Comparison of ENCODE assay signal across 1 cellular context in the genomic region with DNA sequence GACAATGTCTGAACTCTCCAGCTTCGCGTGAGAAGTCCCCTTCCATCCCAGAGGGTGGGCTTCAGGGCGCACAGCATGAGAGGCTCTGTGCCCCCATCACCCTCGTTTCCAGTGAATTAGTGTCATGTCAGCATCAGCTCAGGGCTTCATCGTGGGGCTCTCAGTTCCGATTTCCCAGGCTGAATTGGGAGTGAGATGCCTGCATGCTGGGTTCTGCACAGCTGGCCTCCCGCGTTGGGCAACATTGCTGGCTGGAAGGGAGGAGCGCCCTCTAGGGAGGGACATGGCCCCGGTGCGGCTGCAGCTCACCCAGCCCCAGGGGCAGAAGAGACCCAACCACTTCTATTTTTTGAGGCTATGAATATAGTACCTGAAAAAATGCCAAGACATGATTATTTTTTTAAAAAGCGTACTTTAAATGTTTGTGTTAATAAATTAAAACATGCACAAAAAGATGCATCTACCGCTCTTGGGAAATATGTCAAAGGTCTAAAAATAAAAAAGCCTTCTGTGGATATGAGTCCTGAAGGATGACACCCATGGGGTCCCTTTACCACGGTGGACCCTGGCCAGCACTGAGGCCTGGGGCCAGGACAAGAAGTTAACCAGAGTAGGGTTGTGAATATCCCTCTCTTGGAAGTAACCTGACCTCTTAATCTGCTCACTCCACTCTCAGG.
A peak's percentile ranks its signal among the peaks of the same experiment; 100 is the strongest.
TF ChIP-seq lines count a peak whose summit lies in the region.

No MANE protein-coding gene starts in this region.

TF ChIP-seq in HEK293, 187 proteins besides CTCF, POLR2A, EP300 and RAD21 (continued from another document):
- no peak for TF ChIP-seq ZNF530 (tag by site-specific recombination; IDR thresholded peaks at IDR 0.05; ENCODE audit: low read depth)
- no peak for TF ChIP-seq ZBTB48 (tag by site-specific recombination; IDR thresholded peaks at IDR 0.05)
- TF ChIP-seq, protein P1, sequence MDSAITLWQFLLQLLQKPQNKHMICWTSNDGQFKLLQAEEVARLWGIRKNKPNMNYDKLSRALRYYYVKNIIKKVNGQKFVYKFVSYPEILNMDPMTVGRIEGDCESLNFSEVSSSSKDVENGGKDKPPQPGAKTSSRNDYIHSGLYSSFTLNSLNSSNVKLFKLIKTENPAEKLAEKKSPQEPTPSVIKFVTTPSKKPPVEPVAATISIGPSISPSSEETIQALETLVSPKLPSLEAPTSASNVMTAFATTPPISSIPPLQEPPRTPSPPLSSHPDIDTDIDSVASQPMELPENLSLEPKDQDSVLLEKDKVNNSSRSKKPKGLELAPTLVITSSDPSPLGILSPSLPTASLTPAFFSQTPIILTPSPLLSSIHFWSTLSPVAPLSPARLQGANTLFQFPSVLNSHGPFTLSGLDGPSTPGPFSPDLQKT (IDR thresholded peaks at IDR 0.05; ENCODE audit: borderline replicate concordance, low read depth, low read length) = no peak
- TF ChIP-seq, protein P2, sequence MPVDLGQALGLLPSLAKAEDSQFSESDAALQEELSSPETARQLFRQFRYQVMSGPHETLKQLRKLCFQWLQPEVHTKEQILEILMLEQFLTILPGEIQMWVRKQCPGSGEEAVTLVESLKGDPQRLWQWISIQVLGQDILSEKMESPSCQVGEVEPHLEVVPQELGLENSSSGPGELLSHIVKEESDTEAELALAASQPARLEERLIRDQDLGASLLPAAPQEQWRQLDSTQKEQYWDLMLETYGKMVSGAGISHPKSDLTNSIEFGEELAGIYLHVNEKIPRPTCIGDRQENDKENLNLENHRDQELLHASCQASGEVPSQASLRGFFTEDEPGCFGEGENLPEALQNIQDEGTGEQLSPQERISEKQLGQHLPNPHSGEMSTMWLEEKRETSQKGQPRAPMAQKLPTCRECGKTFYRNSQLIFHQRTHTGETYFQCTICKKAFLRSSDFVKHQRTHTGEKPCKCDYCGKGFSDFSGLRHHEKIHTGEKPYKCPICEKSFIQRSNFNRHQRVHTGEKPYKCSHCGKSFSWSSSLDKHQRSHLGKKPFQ (tag by site-specific recombination; IDR thresholded peaks at IDR 0.05) = no peak
- peak; percentile 62 for TF ChIP-seq ZBTB8A (tag by site-specific recombination; IDR thresholded peaks at IDR 0.05)
- TF ChIP-seq KLF10 (tag by site-specific recombination; IDR thresholded peaks at IDR 0.05) = no peak
- peak; percentile 18; the same call in 1 of the 2 replicates for TF ChIP-seq ZBTB20 (tag by site-specific recombination; IDR thresholded peaks at IDR 0.05)
- TF ChIP-seq, protein P3, sequence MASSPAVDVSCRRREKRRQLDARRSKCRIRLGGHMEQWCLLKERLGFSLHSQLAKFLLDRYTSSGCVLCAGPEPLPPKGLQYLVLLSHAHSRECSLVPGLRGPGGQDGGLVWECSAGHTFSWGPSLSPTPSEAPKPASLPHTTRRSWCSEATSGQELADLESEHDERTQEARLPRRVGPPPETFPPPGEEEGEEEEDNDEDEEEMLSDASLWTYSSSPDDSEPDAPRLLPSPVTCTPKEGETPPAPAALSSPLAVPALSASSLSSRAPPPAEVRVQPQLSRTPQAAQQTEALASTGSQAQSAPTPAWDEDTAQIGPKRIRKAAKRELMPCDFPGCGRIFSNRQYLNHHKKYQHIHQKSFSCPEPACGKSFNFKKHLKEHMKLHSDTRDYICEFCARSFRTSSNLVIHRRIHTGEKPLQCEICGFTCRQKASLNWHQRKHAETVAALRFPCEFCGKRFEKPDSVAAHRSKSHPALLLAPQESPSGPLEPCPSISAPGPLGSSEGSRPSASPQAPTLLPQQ (tag by site-specific recombination; IDR thresholded peaks at IDR 0.05) = no peak
- peak; percentile 79 for TF ChIP-seq GLIS1 (tag by site-specific recombination; IDR thresholded peaks at IDR 0.05)
- no peak for TF ChIP-seq ZNF354C (tag by site-specific recombination; IDR thresholded peaks at IDR 0.05; ENCODE audit: borderline replicate concordance, low read depth)
- TF ChIP-seq ZBTB7A (tag by site-specific recombination; IDR thresholded peaks at IDR 0.05; ENCODE audit: low read depth) = 0 out of 2 replicates have a peak, but pooled peaks have one; percentile 26
- peak; percentile 82 for TF ChIP-seq ZBTB17 (tag by site-specific recombination; IDR thresholded peaks at IDR 0.05)
